8 cellular contexts compared by ENCODE assay signal in the genomic region with DNA sequence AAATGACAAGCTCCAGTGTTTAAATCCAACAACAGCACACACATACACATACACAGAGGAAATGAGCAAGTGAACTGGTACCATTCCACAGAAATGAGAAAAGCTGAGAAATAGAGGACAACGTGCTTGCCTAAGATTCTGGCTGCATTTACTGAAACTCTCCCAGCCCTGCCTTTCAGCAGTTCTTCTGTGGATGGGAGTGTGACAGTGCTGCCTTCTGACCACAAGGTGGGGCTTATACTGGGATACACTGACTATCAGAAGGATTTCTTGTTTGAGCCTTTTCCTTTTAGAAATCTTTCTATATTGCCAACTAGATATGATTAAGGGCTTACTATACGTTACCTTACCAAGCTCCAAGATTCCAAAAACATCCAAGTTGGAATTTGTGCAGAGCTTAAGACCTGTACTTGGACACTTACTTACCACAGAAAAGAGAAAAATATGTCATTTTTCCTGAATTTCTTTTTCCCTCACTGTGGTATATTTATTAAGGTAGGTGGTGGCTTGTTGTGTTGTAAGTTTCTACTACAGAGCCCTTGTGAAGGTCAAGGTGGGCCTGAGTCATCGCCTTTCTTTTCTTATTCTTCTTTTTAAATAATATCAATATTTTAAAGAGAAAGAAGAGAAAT. TPM values are rescaled to one million over a fixed set of nuclear protein-coding genes. Genes with fewer than 3 reads are reported as not detected.
DNase-seq lines count a peak whose midpoint lies in the region; ATAC-seq and TF ChIP-seq lines count a peak whose summit lies in the region.

No MANE protein-coding gene starts in this region.

- no TSS peak for BruUV-seq in Panc1 (replicated peaks; lab: Mats Ljungman, UMichigan)

- WGBS in aorta, 2 donors, result 32 to 33% methylated on average over 3 of the region's 3 CpGs

- CTCF ChIA-PET in Panc1 (lab: Charles Lee), result interaction anchor here (0.6 kb wide), 1 partner anchor 130 kb away, joined by 4 read pairs; no protein-coding TSS in a partner anchor

- in situ Hi-C loops in Panc1 (cut with HindIII; ENCODE audit: low pct_unique_long_range_greater_than_20kb, low sequenced_read_pairs), result no loop called here

- TF ChIP-seq CTCF in Panc1 (IDR thresholded peaks at IDR 0.05) (peak; percentile 79), lower lobe of right lung (IDR thresholded peaks at IDR 0.05) (peak; percentile 85)

- H3K36me3 Mint-ChIP-seq in dendritic cell treated with granulocyte-macrophage colony-stimulating factor and Interleukin-4, amounts not matched to agents 40 ng/mL and 50 ng/mL, for 4 days (ENCODE audit: low read depth), result no peaks in the 10 kb centered on the region

- no peaks in the 10 kb centered on the region for H3K4me1 ChIP-seq in Panc1 (ENCODE audit: control insufficient read depth, insufficient read depth, low read length)
- H3K4me1 ChIP-seq in lower lobe of right lung, result peaks cover 48% of the 10 kb centered on the region
- peaks cover 0 to 4% of the 10 kb centered on the region in 2 donors for H3K4me1 ChIP-seq in aorta (ENCODE audit: control insufficient read depth in 1 of 2, insufficient read depth in 2 of 2, low read length in 2 of 2)

- intact Hi-C loops in Panc1 (cut with micrococcal nuclease; ENCODE audit: unreplicated experiment) (loop anchor here (2.0 to 10.0 kb wide), 2 partner anchors 139 to 385 kb away; partner anchors contain the start of gene CXCL1), lower lobe of right lung (cut with DNase I) (no loop called here), aorta (cut with DNase I) (loop anchor here (2.0 to 10.0 kb wide), 3 partner anchors 65 to 405 kb away; no protein-coding TSS in a partner anchor)
- intact Hi-C loops in dendritic cell treated with granulocyte-macrophage colony-stimulating factor and Interleukin-4, amounts not matched to agents 40 ng/mL and 50 ng/mL, for 4 days (cut with micrococcal nuclease), result loop anchor here (5.0 to 10.0 kb wide), 3 partner anchors 33 to 135 kb away; partner anchors contain the start of gene CXCL1

- H3K27me3 Mint-ChIP-seq in dendritic cell treated with granulocyte-macrophage colony-stimulating factor and Interleukin-4, amounts not matched to agents 40 ng/mL and 50 ng/mL, for 4 days, result peaks cover 4% of the 10 kb centered on the region

- POLR2A ChIA-PET in Panc1 (lab: Charles Lee), result no interaction called here

- H3K27ac Mint-ChIP-seq in dendritic cell treated with granulocyte-macrophage colony-stimulating factor and Interleukin-4, amounts not matched to agents 40 ng/mL and 50 ng/mL, for 4 days, result peak overlapping the region; percentile 45

- H3K4me3 ChIP-seq in Panc1 (ENCODE audit: low read depth in 2 of 2, low read length in 2 of 2), result no peak overlapping the region
- no peak overlapping the region for H3K4me3 ChIP-seq in lower lobe of right lung
- no peak overlapping the region for H3K4me3 ChIP-seq in aorta (ENCODE audit: low read length in 2 of 2)

- no peaks in the 10 kb centered on the region for H3K9me3 Mint-ChIP-seq in dendritic cell treated with granulocyte-macrophage colony-stimulating factor and Interleukin-4, amounts not matched to agents 40 ng/mL and 50 ng/mL, for 4 days

- peak overlapping the region; percentile 60 for H3K27ac ChIP-seq in Panc1 (ENCODE audit: low read length)
- H3K27ac ChIP-seq in lower lobe of right lung, result no peak overlapping the region
- no peak overlapping the region for H3K27ac ChIP-seq in aorta (ENCODE audit: low read depth in 1 of 2, low read length in 2 of 2)

- H3K4me1 Mint-ChIP-seq in dendritic cell treated with granulocyte-macrophage colony-stimulating factor and Interleukin-4, amounts not matched to agents 40 ng/mL and 50 ng/mL, for 4 days (ENCODE audit: low read depth), result peaks cover 67% of the 10 kb centered on the region

- H3K9me3 ChIP-seq in Panc1 (ENCODE audit: control insufficient read depth, insufficient read depth, low read depth, low read length), result no peaks in the 10 kb centered on the region; the same call in 1 of the 2 replicates
- H3K9me3 ChIP-seq in lower lobe of right lung, result no peaks in the 10 kb centered on the region
- H3K9me3 ChIP-seq in aorta (ENCODE audit: control insufficient read depth, low read length), result no peaks in the 10 kb centered on the region

- no peak overlapping the region for H3K4me3 Mint-ChIP-seq in dendritic cell treated with granulocyte-macrophage colony-stimulating factor and Interleukin-4, amounts not matched to agents 40 ng/mL and 50 ng/mL, for 4 days

- ATAC-seq in GM21526 (IDR thresholded peaks at IDR 0.05; ENCODE audit: low FRiP score, unreplicated experiment) (peak; percentile 72), Panc1 (peak; percentile 92), lower lobe of right lung (peak; percentile 74 to 81), aorta (ENCODE audit: low FRiP score) (peak; percentile 89)

- H3K27me3 ChIP-seq in Panc1 (ENCODE audit: control insufficient read depth, insufficient read depth, low read length), result no peaks in the 10 kb centered on the region
- no peaks in the 10 kb centered on the region for H3K27me3 ChIP-seq in lower lobe of right lung (ENCODE audit: low read depth)
- H3K27me3 ChIP-seq in aorta (ENCODE audit: control insufficient read depth in 1 of 2, insufficient read depth in 2 of 2, low read length in 1 of 2), result no peaks in the 10 kb centered on the region

- H3K36me3 ChIP-seq in Panc1 (ENCODE audit: control insufficient read depth, insufficient read depth, low read length) (no peaks in the 10 kb centered on the region), lower lobe of right lung (no peaks in the 10 kb centered on the region), aorta (ENCODE audit: control insufficient read depth in 1 of 2, insufficient read depth in 2 of 2, low read length in 1 of 2) (no peaks in the 10 kb centered on the region)

- DNase-seq in GDM1 (lab: John Stamatoyannopoulos, UW) (peak; percentile 66), HuH-7.5 (ENCODE audit: low spot score) (peak; percentile 8), Panc1 (ENCODE audit: low read depth, low spot score) (peak; percentile 38), lower lobe of right lung (peak; percentile 49), aorta (peak in 1 of 2 donors; percentile 77), NCI-H1048 (lab: John Stamatoyannopoulos, UW) (no peak)

RNA-seq across cellular contexts. Expression of gene CXCL8, which starts 10.7 kb away (rescaled TPM):
- 0.82 TPM for total RNA-seq in Panc1 (2021; ENCODE audit: unreplicated experiment)
- polyA plus RNA-seq in Panc1 (2012; ENCODE audit: insufficient read length), result 1.4 TPM
- 6.2 TPM for total RNA-seq in lower lobe of right lung
- total RNA-seq in aorta, result 10 to 100 TPM in 1 of 2 donors, 1 to 10 TPM in 1; 7.8 to 12.1 TPM
- polyA plus RNA-seq in aorta, result 10 to 100 TPM in 1 of 2 donors, 1 to 10 TPM in 1; 1.3 to 17.9 TPM
